In the genomic region with DNA sequence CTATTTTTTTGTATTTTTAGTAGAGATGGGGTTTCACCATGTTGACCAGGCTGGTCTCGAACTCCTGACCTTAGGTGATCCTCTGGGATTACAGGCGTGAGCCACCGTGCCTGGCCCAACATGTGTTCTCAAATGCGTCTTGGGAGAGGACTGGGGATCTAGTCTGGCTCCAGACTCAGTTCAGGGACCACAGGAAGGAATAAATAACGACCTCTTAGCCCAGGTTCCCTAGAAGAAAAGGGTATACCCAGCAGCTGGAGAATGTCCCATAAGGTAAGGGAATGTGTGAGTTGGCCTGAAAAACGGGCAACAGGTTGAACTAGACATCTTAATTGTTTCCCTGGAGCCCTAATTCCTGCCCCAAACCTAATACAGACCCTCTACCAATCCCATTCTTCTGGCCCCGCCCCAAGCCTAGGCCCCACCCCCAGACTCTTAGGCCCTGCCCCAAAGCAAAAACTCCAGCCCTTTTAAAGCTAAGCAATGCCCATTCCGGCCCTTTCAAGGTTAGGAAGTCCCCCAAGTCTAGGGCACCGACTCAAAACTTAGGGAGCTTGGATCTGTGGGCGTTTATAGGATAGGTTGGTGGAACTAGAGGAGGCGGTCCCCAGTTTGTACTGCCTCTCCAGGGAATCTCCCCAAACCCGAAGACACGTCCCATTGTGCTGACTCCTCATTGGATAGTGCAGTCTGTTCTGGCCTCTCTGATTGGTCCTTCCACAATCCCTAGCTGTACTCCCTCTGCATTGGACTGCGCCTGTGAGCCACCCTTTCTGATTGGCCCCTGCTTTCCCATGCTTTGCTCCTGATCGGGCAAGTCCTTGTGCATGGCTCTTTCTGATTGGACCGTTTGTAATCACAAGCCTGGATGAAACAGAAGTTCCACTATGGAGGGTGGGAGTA, we compare ENCODE assay signal across 1 cellular context.
TF ChIP-seq lines count a peak whose summit lies in the region.

No MANE protein-coding gene starts in this region.

TF ChIP-seq in K562, 482 proteins besides CTCF, POLR2A, EP300 and RAD21 (continued from another document and continues in another):
- TF ChIP-seq, protein P1, sequence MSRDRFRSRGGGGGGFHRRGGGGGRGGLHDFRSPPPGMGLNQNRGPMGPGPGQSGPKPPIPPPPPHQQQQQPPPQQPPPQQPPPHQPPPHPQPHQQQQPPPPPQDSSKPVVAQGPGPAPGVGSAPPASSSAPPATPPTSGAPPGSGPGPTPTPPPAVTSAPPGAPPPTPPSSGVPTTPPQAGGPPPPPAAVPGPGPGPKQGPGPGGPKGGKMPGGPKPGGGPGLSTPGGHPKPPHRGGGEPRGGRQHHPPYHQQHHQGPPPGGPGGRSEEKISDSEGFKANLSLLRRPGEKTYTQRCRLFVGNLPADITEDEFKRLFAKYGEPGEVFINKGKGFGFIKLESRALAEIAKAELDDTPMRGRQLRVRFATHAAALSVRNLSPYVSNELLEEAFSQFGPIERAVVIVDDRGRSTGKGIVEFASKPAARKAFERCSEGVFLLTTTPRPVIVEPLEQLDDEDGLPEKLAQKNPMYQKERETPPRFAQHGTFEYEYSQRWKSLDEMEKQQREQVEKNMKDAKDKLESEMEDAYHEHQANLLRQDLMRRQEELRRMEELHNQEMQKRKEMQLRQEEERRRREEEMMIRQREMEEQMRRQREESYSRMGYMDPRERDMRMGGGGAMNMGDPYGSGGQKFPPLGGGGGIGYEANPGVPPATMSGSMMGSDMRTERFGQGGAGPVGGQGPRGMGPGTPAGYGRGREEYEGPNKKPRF (IDR thresholded peaks at IDR 0.05; ENCODE audit: low read depth, low read length), result no peak
- no peak for TF ChIP-seq RBM22 (IDR thresholded peaks at IDR 0.05; ENCODE audit: low read depth, low read length, poor library complexity, severe bottlenecking)
- no peak for TF ChIP-seq MTA3 (IDR thresholded peaks at IDR 0.05; ENCODE audit: borderline replicate concordance)
- no peak for TF ChIP-seq ZNF717 (CRISPR knock-in tag; IDR thresholded peaks at IDR 0.05)
- peak; percentile 88 for TF ChIP-seq NFYB (IDR thresholded peaks at IDR 0.05; ENCODE audit: extremely low read depth, insufficient read length)
- TF ChIP-seq ERF (CRISPR knock-in tag; IDR thresholded peaks at IDR 0.05), result no peak
- TF ChIP-seq FOS (IDR thresholded peaks at IDR 0.05; ENCODE audit: extremely low read depth, insufficient read length), result peak; percentile 78
- TF ChIP-seq ETV1 (tag; conservative IDR thresholded peaks at IDR 0.05; ENCODE audit: low read depth), result no peak
- TF ChIP-seq, protein P2, sequence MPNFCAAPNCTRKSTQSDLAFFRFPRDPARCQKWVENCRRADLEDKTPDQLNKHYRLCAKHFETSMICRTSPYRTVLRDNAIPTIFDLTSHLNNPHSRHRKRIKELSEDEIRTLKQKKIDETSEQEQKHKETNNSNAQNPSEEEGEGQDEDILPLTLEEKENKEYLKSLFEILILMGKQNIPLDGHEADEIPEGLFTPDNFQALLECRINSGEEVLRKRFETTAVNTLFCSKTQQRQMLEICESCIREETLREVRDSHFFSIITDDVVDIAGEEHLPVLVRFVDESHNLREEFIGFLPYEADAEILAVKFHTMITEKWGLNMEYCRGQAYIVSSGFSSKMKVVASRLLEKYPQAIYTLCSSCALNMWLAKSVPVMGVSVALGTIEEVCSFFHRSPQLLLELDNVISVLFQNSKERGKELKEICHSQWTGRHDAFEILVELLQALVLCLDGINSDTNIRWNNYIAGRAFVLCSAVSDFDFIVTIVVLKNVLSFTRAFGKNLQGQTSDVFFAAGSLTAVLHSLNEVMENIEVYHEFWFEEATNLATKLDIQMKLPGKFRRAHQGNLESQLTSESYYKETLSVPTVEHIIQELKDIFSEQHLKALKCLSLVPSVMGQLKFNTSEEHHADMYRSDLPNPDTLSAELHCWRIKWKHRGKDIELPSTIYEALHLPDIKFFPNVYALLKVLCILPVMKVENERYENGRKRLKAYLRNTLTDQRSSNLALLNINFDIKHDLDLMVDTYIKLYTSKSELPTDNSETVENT (CRISPR knock-in tag; IDR thresholded peaks at IDR 0.05), result no peak
- no peak for TF ChIP-seq MYC (IDR thresholded peaks at IDR 0.05; ENCODE audit: low read depth, low read length)
- no peak for TF ChIP-seq MYC (CRISPR knock-in tag; IDR thresholded peaks at IDR 0.05; ENCODE audit: borderline replicate concordance, low read depth)
- TF ChIP-seq, protein P3, sequence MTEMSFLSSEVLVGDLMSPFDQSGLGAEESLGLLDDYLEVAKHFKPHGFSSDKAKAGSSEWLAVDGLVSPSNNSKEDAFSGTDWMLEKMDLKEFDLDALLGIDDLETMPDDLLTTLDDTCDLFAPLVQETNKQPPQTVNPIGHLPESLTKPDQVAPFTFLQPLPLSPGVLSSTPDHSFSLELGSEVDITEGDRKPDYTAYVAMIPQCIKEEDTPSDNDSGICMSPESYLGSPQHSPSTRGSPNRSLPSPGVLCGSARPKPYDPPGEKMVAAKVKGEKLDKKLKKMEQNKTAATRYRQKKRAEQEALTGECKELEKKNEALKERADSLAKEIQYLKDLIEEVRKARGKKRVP (CRISPR knock-in tag; IDR thresholded peaks at IDR 0.05), result no peak
- TF ChIP-seq NCOA2 (IDR thresholded peaks at IDR 0.05; ENCODE audit: partially characterized antibody in 2 of 2), result no peak
- TF ChIP-seq, protein P4, sequence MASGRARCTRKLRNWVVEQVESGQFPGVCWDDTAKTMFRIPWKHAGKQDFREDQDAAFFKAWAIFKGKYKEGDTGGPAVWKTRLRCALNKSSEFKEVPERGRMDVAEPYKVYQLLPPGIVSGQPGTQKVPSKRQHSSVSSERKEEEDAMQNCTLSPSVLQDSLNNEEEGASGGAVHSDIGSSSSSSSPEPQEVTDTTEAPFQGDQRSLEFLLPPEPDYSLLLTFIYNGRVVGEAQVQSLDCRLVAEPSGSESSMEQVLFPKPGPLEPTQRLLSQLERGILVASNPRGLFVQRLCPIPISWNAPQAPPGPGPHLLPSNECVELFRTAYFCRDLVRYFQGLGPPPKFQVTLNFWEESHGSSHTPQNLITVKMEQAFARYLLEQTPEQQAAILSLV (tag; IDR thresholded peaks at IDR 0.05), result no peak
- no peak for TF ChIP-seq HDGF (IDR thresholded peaks at IDR 0.05)
- no peak for TF ChIP-seq HNRNPH1 (optimal IDR thresholded peaks at IDR 0.05; ENCODE audit: low read depth, low read length)
- no peak for TF ChIP-seq STAT5B (CRISPR knock-in tag; IDR thresholded peaks at IDR 0.05)
- TF ChIP-seq SMARCE1 (IDR thresholded peaks at IDR 0.05), result no peak
- TF ChIP-seq, protein P5, sequence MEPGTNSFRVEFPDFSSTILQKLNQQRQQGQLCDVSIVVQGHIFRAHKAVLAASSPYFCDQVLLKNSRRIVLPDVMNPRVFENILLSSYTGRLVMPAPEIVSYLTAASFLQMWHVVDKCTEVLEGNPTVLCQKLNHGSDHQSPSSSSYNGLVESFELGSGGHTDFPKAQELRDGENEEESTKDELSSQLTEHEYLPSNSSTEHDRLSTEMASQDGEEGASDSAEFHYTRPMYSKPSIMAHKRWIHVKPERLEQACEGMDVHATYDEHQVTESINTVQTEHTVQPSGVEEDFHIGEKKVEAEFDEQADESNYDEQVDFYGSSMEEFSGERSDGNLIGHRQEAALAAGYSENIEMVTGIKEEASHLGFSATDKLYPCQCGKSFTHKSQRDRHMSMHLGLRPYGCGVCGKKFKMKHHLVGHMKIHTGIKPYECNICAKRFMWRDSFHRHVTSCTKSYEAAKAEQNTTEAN (CRISPR knock-in tag; IDR thresholded peaks at IDR 0.05), result no peak
- TF ChIP-seq ESRRB (CRISPR knock-in tag; IDR thresholded peaks at IDR 0.05; ENCODE audit: borderline replicate concordance), result no peak
- TF ChIP-seq ZNF316 (IDR thresholded peaks at IDR 0.05), result peak; percentile 59
- no peak for TF ChIP-seq ZNF695 (CRISPR knock-in tag; IDR thresholded peaks at IDR 0.05)
- no peak for TF ChIP-seq ZNF431 (CRISPR knock-in tag; IDR thresholded peaks at IDR 0.05)
- TF ChIP-seq, protein P6, sequence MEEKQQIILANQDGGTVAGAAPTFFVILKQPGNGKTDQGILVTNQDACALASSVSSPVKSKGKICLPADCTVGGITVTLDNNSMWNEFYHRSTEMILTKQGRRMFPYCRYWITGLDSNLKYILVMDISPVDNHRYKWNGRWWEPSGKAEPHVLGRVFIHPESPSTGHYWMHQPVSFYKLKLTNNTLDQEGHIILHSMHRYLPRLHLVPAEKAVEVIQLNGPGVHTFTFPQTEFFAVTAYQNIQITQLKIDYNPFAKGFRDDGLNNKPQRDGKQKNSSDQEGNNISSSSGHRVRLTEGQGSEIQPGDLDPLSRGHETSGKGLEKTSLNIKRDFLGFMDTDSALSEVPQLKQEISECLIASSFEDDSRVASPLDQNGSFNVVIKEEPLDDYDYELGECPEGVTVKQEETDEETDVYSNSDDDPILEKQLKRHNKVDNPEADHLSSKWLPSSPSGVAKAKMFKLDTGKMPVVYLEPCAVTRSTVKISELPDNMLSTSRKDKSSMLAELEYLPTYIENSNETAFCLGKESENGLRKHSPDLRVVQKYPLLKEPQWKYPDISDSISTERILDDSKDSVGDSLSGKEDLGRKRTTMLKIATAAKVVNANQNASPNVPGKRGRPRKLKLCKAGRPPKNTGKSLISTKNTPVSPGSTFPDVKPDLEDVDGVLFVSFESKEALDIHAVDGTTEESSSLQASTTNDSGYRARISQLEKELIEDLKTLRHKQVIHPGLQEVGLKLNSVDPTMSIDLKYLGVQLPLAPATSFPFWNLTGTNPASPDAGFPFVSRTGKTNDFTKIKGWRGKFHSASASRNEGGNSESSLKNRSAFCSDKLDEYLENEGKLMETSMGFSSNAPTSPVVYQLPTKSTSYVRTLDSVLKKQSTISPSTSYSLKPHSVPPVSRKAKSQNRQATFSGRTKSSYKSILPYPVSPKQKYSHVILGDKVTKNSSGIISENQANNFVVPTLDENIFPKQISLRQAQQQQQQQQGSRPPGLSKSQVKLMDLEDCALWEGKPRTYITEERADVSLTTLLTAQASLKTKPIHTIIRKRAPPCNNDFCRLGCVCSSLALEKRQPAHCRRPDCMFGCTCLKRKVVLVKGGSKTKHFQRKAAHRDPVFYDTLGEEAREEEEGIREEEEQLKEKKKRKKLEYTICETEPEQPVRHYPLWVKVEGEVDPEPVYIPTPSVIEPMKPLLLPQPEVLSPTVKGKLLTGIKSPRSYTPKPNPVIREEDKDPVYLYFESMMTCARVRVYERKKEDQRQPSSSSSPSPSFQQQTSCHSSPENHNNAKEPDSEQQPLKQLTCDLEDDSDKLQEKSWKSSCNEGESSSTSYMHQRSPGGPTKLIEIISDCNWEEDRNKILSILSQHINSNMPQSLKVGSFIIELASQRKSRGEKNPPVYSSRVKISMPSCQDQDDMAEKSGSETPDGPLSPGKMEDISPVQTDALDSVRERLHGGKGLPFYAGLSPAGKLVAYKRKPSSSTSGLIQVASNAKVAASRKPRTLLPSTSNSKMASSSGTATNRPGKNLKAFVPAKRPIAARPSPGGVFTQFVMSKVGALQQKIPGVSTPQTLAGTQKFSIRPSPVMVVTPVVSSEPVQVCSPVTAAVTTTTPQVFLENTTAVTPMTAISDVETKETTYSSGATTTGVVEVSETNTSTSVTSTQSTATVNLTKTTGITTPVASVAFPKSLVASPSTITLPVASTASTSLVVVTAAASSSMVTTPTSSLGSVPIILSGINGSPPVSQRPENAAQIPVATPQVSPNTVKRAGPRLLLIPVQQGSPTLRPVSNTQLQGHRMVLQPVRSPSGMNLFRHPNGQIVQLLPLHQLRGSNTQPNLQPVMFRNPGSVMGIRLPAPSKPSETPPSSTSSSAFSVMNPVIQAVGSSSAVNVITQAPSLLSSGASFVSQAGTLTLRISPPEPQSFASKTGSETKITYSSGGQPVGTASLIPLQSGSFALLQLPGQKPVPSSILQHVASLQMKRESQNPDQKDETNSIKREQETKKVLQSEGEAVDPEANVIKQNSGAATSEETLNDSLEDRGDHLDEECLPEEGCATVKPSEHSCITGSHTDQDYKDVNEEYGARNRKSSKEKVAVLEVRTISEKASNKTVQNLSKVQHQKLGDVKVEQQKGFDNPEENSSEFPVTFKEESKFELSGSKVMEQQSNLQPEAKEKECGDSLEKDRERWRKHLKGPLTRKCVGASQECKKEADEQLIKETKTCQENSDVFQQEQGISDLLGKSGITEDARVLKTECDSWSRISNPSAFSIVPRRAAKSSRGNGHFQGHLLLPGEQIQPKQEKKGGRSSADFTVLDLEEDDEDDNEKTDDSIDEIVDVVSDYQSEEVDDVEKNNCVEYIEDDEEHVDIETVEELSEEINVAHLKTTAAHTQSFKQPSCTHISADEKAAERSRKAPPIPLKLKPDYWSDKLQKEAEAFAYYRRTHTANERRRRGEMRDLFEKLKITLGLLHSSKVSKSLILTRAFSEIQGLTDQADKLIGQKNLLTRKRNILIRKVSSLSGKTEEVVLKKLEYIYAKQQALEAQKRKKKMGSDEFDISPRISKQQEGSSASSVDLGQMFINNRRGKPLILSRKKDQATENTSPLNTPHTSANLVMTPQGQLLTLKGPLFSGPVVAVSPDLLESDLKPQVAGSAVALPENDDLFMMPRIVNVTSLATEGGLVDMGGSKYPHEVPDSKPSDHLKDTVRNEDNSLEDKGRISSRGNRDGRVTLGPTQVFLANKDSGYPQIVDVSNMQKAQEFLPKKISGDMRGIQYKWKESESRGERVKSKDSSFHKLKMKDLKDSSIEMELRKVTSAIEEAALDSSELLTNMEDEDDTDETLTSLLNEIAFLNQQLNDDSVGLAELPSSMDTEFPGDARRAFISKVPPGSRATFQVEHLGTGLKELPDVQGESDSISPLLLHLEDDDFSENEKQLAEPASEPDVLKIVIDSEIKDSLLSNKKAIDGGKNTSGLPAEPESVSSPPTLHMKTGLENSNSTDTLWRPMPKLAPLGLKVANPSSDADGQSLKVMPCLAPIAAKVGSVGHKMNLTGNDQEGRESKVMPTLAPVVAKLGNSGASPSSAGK (IDR thresholded peaks at IDR 0.05), result no peak
- TF ChIP-seq ZNF354B (CRISPR knock-in tag; IDR thresholded peaks at IDR 0.05), result no peak
- peak in 1 of 2 experiments; percentile 39; a peak in 1 of 4 replicates for TF ChIP-seq KDM1A (IDR thresholded peaks at IDR 0.05)
- TF ChIP-seq, protein P7, sequence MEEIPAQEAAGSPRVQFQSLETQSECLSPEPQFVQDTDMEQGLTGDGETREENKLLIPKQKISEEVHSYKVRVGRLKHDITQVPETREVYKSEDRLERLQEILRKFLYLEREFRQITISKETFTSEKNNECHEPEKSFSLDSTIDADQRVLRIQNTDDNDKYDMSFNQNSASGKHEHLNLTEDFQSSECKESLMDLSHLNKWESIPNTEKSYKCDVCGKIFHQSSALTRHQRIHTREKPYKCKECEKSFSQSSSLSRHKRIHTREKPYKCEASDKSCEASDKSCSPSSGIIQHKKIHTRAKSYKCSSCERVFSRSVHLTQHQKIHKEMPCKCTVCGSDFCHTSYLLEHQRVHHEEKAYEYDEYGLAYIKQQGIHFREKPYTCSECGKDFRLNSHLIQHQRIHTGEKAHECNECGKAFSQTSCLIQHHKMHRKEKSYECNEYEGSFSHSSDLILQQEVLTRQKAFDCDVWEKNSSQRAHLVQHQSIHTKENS (CRISPR knock-in tag; IDR thresholded peaks at IDR 0.05), result no peak
- TF ChIP-seq HSF4 (CRISPR knock-in tag; IDR thresholded peaks at IDR 0.05; ENCODE audit: borderline replicate concordance), result no peak
- no peak for TF ChIP-seq NONO (IDR thresholded peaks at IDR 0.05; ENCODE audit: low read depth in 2 of 2, low read length in 1 of 2)
- no peak for TF ChIP-seq JUNB (CRISPR knock-in tag; conservative IDR thresholded peaks at IDR 0.05)
- TF ChIP-seq, protein P8, sequence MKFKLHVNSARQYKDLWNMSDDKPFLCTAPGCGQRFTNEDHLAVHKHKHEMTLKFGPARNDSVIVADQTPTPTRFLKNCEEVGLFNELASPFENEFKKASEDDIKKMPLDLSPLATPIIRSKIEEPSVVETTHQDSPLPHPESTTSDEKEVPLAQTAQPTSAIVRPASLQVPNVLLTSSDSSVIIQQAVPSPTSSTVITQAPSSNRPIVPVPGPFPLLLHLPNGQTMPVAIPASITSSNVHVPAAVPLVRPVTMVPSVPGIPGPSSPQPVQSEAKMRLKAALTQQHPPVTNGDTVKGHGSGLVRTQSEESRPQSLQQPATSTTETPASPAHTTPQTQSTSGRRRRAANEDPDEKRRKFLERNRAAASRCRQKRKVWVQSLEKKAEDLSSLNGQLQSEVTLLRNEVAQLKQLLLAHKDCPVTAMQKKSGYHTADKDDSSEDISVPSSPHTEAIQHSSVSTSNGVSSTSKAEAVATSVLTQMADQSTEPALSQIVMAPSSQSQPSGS (CRISPR knock-in tag; IDR thresholded peaks at IDR 0.05), result no peak
- TF ChIP-seq C11orf30 (IDR thresholded peaks at IDR 0.05; ENCODE audit: low read depth), result peak; percentile 38; the same call in 1 of the 2 replicates
- TF ChIP-seq NCOA6 (IDR thresholded peaks at IDR 0.05), result no peak
